ENCODE assay signal across 11 cellular contexts in the genomic region with DNA sequence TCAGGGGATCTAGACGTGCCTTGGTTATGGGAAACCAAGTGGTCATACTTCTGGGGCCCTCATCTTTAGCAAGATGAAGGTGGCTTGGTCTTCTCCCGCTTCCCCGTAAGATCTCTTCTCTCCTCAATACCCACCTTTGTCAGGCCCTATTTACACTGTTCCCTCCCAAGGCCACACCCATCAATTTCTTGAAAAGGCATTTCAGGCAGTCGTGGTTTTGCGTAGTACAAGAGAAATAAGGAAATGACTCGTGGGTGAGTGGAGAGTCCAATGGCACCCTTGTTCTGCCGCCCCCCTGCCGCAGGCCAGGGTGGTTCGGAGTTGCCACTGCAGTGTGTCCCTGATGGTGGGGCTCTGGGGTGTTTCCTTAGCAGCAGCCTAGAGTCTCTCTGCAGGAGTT. TPM values are rescaled to one million over a fixed set of nuclear protein-coding genes. Genes with fewer than 3 reads are reported as not detected.
A peak's percentile ranks its signal among the peaks of the same experiment; 100 is the strongest.
DNase-seq lines count a peak whose midpoint lies in the region; ATAC-seq and TF ChIP-seq lines count a peak whose summit lies in the region.
"Had no signal": no experiment of that assay in that cellular context is flagged by ENCODE, and none has a peak within 500 bp of the region (broad histone marks: within the 10 kb centered on the region; RNA-seq: fewer than 3 reads in every experiment).

No MANE protein-coding gene starts in this region.

- intact Hi-C loops in psoas muscle (cut with DNase I) = no loop called here

- no peaks in the 10 kb centered on the region for H3K9me3 ChIP-seq in psoas muscle
- H3K9me3 ChIP-seq: Peyer's patch had no signal

- ATAC-seq in stimulated activated effector memory CD8-positive, alpha-beta T cell treated with anti-CD3 and anti-CD28 coated beads, Interleukin-12 subunit alpha, Interleukin-12 subunit beta, amount 100 ng/mL, for 72 hours = peak; percentile 61
- ATAC-seq in psoas muscle = no peak
- ATAC-seq in GM21423 (IDR thresholded peaks at IDR 0.05; ENCODE audit: unreplicated experiment) = no peak

- DNase-seq in SIG-M5 treated with dmso at 0.1 percent for 504 hours (lab: John Stamatoyannopoulos, UW; ENCODE audit: unreplicated experiment) (peak; percentile 75), SIG-M5 (lab: John Stamatoyannopoulos, UW) (no peak), RWPE1 (ENCODE audit: low spot score) (no peak), epithelial cell of prostate (ENCODE audit: low read depth, low spot score) (peak; percentile 73), Kasumi-1 (lab: John Stamatoyannopoulos, UW) (no peak), psoas muscle (no peak)
- DNase-seq in stimulated activated effector memory CD8-positive, alpha-beta T cell treated with anti-CD3 and anti-CD28 coated beads, Interleukin-12 subunit alpha, Interleukin-12 subunit beta, amount 100 ng/mL, for 72 hours (ENCODE audit: low spot score in 2 of 2) = no peak
- DNase-seq: activated CD4-positive, alpha-beta T cell treated with anti-CD3 and anti-CD28 coated beads, Interleukin-2, amount 50 U/mL, for 1 hour; NCI-H146; Peyer's patch had no signal

- no peaks in the 10 kb centered on the region for H3K36me3 Mint-ChIP-seq in stimulated activated effector memory CD8-positive, alpha-beta T cell treated with anti-CD3 and anti-CD28 coated beads, Interleukin-12 subunit alpha, Interleukin-12 subunit beta, amount 100 ng/mL, for 72 hours

- no peaks in the 10 kb centered on the region for H3K36me3 ChIP-seq in psoas muscle (ENCODE audit: insufficient read depth in 1 of 2, low read depth in 1 of 2)
- H3K36me3 ChIP-seq: Peyer's patch had no signal

- no peaks in the 10 kb centered on the region for H3K9me3 Mint-ChIP-seq in stimulated activated effector memory CD8-positive, alpha-beta T cell treated with anti-CD3 and anti-CD28 coated beads, Interleukin-12 subunit alpha, Interleukin-12 subunit beta, amount 100 ng/mL, for 72 hours

- peaks cover 7% of the 10 kb centered on the region for H3K4me1 Mint-ChIP-seq in stimulated activated effector memory CD8-positive, alpha-beta T cell treated with anti-CD3 and anti-CD28 coated beads, Interleukin-12 subunit alpha, Interleukin-12 subunit beta, amount 100 ng/mL, for 72 hours

- no peak overlapping the region for H3K27ac Mint-ChIP-seq in stimulated activated effector memory CD8-positive, alpha-beta T cell treated with anti-CD3 and anti-CD28 coated beads, Interleukin-12 subunit alpha, Interleukin-12 subunit beta, amount 100 ng/mL, for 72 hours

- TF ChIP-seq CTCF in RWPE1 (conservative IDR thresholded peaks at IDR 0.05; ENCODE audit: low read depth) = no peak
- no peak for TF ChIP-seq CTCF in psoas muscle (IDR thresholded peaks at IDR 0.05)

- H3K4me3 Mint-ChIP-seq in stimulated activated effector memory CD8-positive, alpha-beta T cell treated with anti-CD3 and anti-CD28 coated beads, Interleukin-12 subunit alpha, Interleukin-12 subunit beta, amount 100 ng/mL, for 72 hours = no peak overlapping the region

- POLR2A ChIA-PET in RWPE1 (lab: Yijun Ruan, JAX; ENCODE audit: low non-redundant PET) = no interaction called here

- CTCF ChIA-PET in RWPE1 (lab: Yijun Ruan, JAX) = no interaction called here

- H3K27ac ChIP-seq in RWPE1 (peak overlapping the region; percentile 42), epithelial cell of prostate (peak overlapping the region; percentile 97), psoas muscle (no peak overlapping the region)
- H3K27ac ChIP-seq: Peyer's patch had no signal

- no peak overlapping the region for H3K4me3 ChIP-seq in psoas muscle
- H3K4me3 ChIP-seq: Peyer's patch had no signal

- H3K27me3 ChIP-seq in psoas muscle (ENCODE audit: insufficient read depth in 3 of 3, low read length in 2 of 3) = no peaks in the 10 kb centered on the region
- H3K27me3 ChIP-seq: Peyer's patch had no signal

- H3K4me1 ChIP-seq in psoas muscle = no peaks in the 10 kb centered on the region
- H3K4me1 ChIP-seq: Peyer's patch had no signal

- WGBS in psoas muscle, 3 donors = 69 to 74% (median 70%) methylated on average over 9 of the region's 9 CpGs

RNA-seq across cellular contexts. Expression of a gene that starts 9.9 kb away (rescaled TPM):
- total RNA-seq in psoas muscle = under 1 TPM; 0.28 to 0.99 (median 0.36) TPM
- under 1 TPM; 0.09 to 0.10 (median 0.09) TPM for polyA plus RNA-seq in psoas muscle

Comparison
In these comparisons a context has a peak if more than half of its experiments do, and no peak if none do; other contexts are left out.
1. DNase-seq: peak in SIG-M5 treated with dmso at 0.1 percent for 504 hours (single experiment) and epithelial cell of prostate (single experiment); none in SIG-M5 (single experiment), RWPE1 (single experiment), stimulated activated effector memory CD8-positive, alpha-beta T cell treated with anti-CD3 and anti-CD28 coated beads, Interleukin-12 subunit alpha, Interleukin-12 subunit beta, amount 100 ng/mL, for 72 hours (0 of 2), Kasumi-1 (0 of 2) and psoas muscle (0 of 2).